In genomic region chr11:93623179-93623578, GRCh38 we compare ENCODE assay signal across 10 cellular contexts. TPM values are rescaled to one million over a fixed set of nuclear protein-coding genes. Genes with fewer than 3 reads are reported as not detected.
DNase-seq lines count a peak whose midpoint lies in the region; ATAC-seq and TF ChIP-seq lines count a peak whose summit lies in the region.
"Had no signal": no experiment of that assay in that cellular context is flagged by ENCODE, and none has a peak within 500 bp of the region (broad histone marks: within the 10 kb centered on the region; RNA-seq: fewer than 3 reads in every experiment).

No MANE protein-coding gene starts in this region.

- H3K36me3 ChIP-seq in psoas muscle (ENCODE audit: insufficient read depth in 1 of 2, low read depth in 1 of 2), result no peaks in the 10 kb centered on the region
- H3K36me3 ChIP-seq in Peyer's patch, result no peaks in the 10 kb centered on the region

- H3K4me1 Mint-ChIP-seq in MCF 10A (ENCODE audit: insufficient read depth, unreplicated experiment), result no peaks in the 10 kb centered on the region
- H3K4me1 Mint-ChIP-seq: CD4-positive, alpha-beta memory T cell had no signal

- TF ChIP-seq CTCF in psoas muscle (IDR thresholded peaks at IDR 0.05), result no peak
- TF ChIP-seq CTCF in Peyer's patch (IDR thresholded peaks at IDR 0.05), result no peak
- no peak for TF ChIP-seq CTCF in MCF 10A (IDR thresholded peaks at IDR 0.05; ENCODE audit: unreplicated experiment)

- no TSS peak for BruUV-seq in MCF 10A (replicated peaks; lab: Mats Ljungman, UMichigan)

- H3K27me3 ChIP-seq in psoas muscle (ENCODE audit: insufficient read depth in 3 of 3, low read length in 2 of 3) (peaks cover 0 to 3% (median 0%) of the 10 kb centered on the region in 3 donors), Peyer's patch (no peaks in the 10 kb centered on the region)

- TF ChIP-seq POLR2A in Peyer's patch (IDR thresholded peaks at IDR 0.05), result no peak

- H3K27ac ChIP-seq in psoas muscle (no peak overlapping the region), Peyer's patch (no peak overlapping the region)
- H3K27ac ChIP-seq: parathyroid adenoma had no signal

- no peak overlapping the region for H3K4me3 Mint-ChIP-seq in MCF 10A (ENCODE audit: unreplicated experiment)
- H3K4me3 Mint-ChIP-seq: CD4-positive, alpha-beta memory T cell had no signal

- H3K9me3 ChIP-seq in psoas muscle (no peaks in the 10 kb centered on the region), Peyer's patch (no peaks in the 10 kb centered on the region)

- intact Hi-C loops in psoas muscle (cut with DNase I) (loop anchor here (5.0 to 10.0 kb wide), 2 partner anchors 141 to 388 kb away; no protein-coding TSS in a partner anchor), MCF 10A (cut with micrococcal nuclease) (no loop called here)

- H3K9me3 Mint-ChIP-seq in MCF 10A (ENCODE audit: unreplicated experiment), result no peaks in the 10 kb centered on the region
- H3K9me3 Mint-ChIP-seq: CD4-positive, alpha-beta memory T cell had no signal

- ATAC-seq in GM19468 (IDR thresholded peaks at IDR 0.05; ENCODE audit: extremely low read depth, unreplicated experiment), result peak; percentile 55
- peak; percentile 91 for ATAC-seq in HG03175 (IDR thresholded peaks at IDR 0.05; ENCODE audit: unreplicated experiment)
- no peak for ATAC-seq in psoas muscle

- H3K27ac Mint-ChIP-seq in MCF 10A (ENCODE audit: low read depth, unreplicated experiment), result no peak overlapping the region
- H3K27ac Mint-ChIP-seq: CD4-positive, alpha-beta memory T cell had no signal

- POLR2A ChIA-PET in MCF 10A (lab: Yijun Ruan, JAX), result no interaction called here

- no peaks in the 10 kb centered on the region for H3K36me3 Mint-ChIP-seq in MCF 10A (ENCODE audit: insufficient read depth, unreplicated experiment)
- H3K36me3 Mint-ChIP-seq: CD4-positive, alpha-beta memory T cell had no signal

- peak; percentile 18 for DNase-seq in EH (ENCODE audit: low read depth)
- peak; percentile 37 for DNase-seq in amniotic epithelial cell (ENCODE audit: low read depth)
- DNase-seq in psoas muscle, result no peak
- DNase-seq in Peyer's patch, result no peak
- DNase-seq in NCI-H226, result no peak
- no peak for DNase-seq in MCF 10A (ENCODE audit: unreplicated experiment)
- DNase-seq: CD4-positive, alpha-beta memory T cell had no signal

- no peaks in the 10 kb centered on the region for H3K4me1 ChIP-seq in psoas muscle
- peaks cover 0 to 8% (median 0%) of the 10 kb centered on the region in 4 donors for H3K4me1 ChIP-seq in Peyer's patch
- H3K4me1 ChIP-seq: parathyroid adenoma had no signal

- no peaks in the 10 kb centered on the region for H3K27me3 Mint-ChIP-seq in MCF 10A (ENCODE audit: insufficient read depth, unreplicated experiment)

- H3K4me3 ChIP-seq in psoas muscle (no peak overlapping the region), Peyer's patch (no peak overlapping the region)

- CTCF ChIA-PET in MCF 10A (lab: Yijun Ruan, JAX), result interaction anchor here (0.5 to 1.8 kb wide), 3 partner anchors 10 to 389 kb away, joined by 3 to 10 read pairs (median 3); no protein-coding TSS in a partner anchor

- 17 to 33% (median 31%) methylated on average over 1 of the region's 1 CpG for WGBS in psoas muscle, 3 donors

RNA-seq across cellular contexts. Expression of gene CEP295, which starts 38.3 kb away (rescaled TPM):
- total RNA-seq in psoas muscle (1 to 10 TPM; 3.8 to 5.1 (median 4.8) TPM), Peyer's patch (10 to 100 TPM; 14.2 to 50.3 (median 17.8) TPM), MCF 10A (2022) (9.5 and 11.1 TPM in 2 replicates)
- polyA plus RNA-seq in psoas muscle, result 1 to 10 TPM; 3.1 to 6.3 (median 4.1) TPM

Comparison
In these comparisons a context has a peak if more than half of its experiments do, and no peak if none do; other contexts are left out.
1. DNase-seq: peak in EH (single experiment) and amniotic epithelial cell (single experiment); none in psoas muscle (0 of 2), Peyer's patch (0 of 3), NCI-H226 (single experiment) and MCF 10A (single experiment).
2. ATAC-seq: peak in GM19468 (single experiment) and HG03175 (single experiment); none in psoas muscle (0 of 4).